ENCODE assay signal across 8 cellular contexts in the genomic region with DNA sequence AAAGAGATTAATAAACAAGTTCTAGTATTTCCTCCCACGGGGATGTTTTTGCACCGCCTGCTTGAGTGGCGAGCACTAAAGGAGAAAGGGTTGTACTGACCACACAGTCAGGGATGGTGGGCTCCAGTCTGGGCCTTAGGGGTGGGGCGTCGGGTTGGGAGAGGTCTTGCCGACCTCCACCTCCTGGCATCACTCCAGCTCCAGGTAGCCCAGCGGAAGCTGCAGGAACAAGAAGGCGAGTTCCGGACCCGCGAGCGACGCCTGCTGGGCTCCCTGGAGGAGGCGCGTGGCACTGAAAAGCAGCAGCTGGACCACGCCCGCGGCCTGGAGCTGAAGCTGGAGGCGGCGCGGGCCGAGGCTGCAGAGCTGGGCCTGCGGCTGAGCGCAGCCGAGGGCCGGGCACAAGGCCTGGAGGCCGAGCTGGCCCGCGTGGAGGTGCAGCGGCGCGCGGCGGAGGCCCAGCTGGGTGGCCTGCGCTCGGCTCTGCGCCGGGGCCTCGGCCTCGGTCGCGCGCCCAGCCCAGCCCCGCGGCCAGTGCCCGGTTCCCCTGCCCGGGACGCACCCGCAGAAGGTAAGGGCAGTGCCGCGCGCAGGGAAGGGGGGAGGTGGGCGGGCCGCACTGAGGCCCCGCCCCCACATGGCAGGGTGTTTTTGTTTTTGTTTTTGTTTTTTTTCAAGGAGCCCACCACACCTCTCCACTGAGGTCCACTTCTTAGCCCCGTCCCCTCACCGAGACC. TPM values are rescaled to one million over a fixed set of nuclear protein-coding genes. Genes with fewer than 3 reads are reported as not detected.
DNase-seq lines count a peak whose midpoint lies in the region; TF ChIP-seq lines count a peak whose summit lies in the region.

No MANE protein-coding gene starts in this region.

- H3K27me3 ChIP-seq in iPS-20b (ENCODE audit: insufficient read depth, low read length) = no peaks in the 10 kb centered on the region

- peak; percentile 46 for TF ChIP-seq POLR2A in GM19193 (IDR thresholded peaks at IDR 0.05; ENCODE audit: extremely low read depth, insufficient read depth, insufficient read length)

- peaks cover 25% of the 10 kb centered on the region for H3K36me3 ChIP-seq in iPS-20b (ENCODE audit: insufficient read depth, low read depth, low read length)

- DNase-seq in AG09309 (ENCODE audit: low read depth) (no peak), M059J (ENCODE audit: low read depth) (peak; percentile 64), T-helper 22 cell (ENCODE audit: low read depth) (peak; percentile 53), astrocyte of the cerebellum (ENCODE audit: low read depth) (no peak), putamen (ENCODE audit: low spot score) (no peak)

- peak overlapping the region; percentile 36 for H3K4me3 ChIP-seq in AG09309 (ENCODE audit: control insufficient read depth, low read depth, low read length)
- peak overlapping the region; percentile 28 for H3K4me3 ChIP-seq in astrocyte of the cerebellum (ENCODE audit: low read depth, low read length)
- peak overlapping the region; percentile 52; the same call in 1 of the 2 replicates for H3K4me3 ChIP-seq in iPS-20b (ENCODE audit: low read length)
- peak overlapping the region; percentile 20 to 49 (median 31) for H3K4me3 ChIP-seq in skin epidermis

- H3K9me3 ChIP-seq in iPS-20b (ENCODE audit: insufficient read depth, low read depth, low read length) = no peaks in the 10 kb centered on the region

- H3K9ac ChIP-seq in iPS-20b (ENCODE audit: low read depth, low read length) = peak overlapping the region; percentile 58

- H3K4me1 ChIP-seq in iPS-20b (ENCODE audit: insufficient read depth, low read length) = peaks cover 3% of the 10 kb centered on the region

- H3K27ac ChIP-seq in iPS-20b (ENCODE audit: low read length) = no peak overlapping the region
- H3K27ac ChIP-seq in skin epidermis = peak overlapping the region in 17 of 21 experiments; percentile 3 to 84 (median 59)

- in situ Hi-C loops in astrocyte of the cerebellum (cut with HindIII; ENCODE audit: low sequenced_read_pairs) = no loop called here

- TF ChIP-seq CTCF in AG09309 (IDR thresholded peaks at IDR 0.05; ENCODE audit: control insufficient read depth, insufficient read depth, low read depth, low read length, missing control alignments) (peak; percentile 77), astrocyte of the cerebellum (IDR thresholded peaks at IDR 0.05; ENCODE audit: low read depth, low read length, missing control alignments) (peak; percentile 67)

RNA-seq across cellular contexts. Expression of gene MFAP2, which starts 19.7 kb away (rescaled TPM):
- total RNA-seq in M059J (2014; rRNA removed; shearing (Covaris generic)) = 0.12 TPM in 1 of 2 replicates, not detected in the other

RNA-seq across cellular contexts. Expression of gene CROCC, which starts 39.0 kb away (rescaled TPM):
- 4.6 and 4.8 TPM in 2 replicates for total RNA-seq in M059J (2014; rRNA removed; shearing (Covaris generic))

RNA-seq across cellular contexts. Expression of gene ATP13A2, which starts 51.0 kb away (rescaled TPM):
- total RNA-seq in M059J (2014; rRNA removed; shearing (Covaris generic)) = 18.3 and 36.3 TPM in 2 replicates

Comparison
In these comparisons a context has a peak if more than half of its experiments do, and no peak if none do; other contexts are left out.
1. DNase-seq: peak in M059J (single experiment) and T-helper 22 cell (single experiment); none in AG09309 (single experiment), astrocyte of the cerebellum (single experiment) and putamen (single experiment).
2. Peak in every context shown above with its lines, with median percentiles within 50 percentile points of each other: H3K4me3 ChIP-seq.